In genomic region chr15:31488437-31489204, GRCh38 we compare ENCODE assay signal across 8 cellular contexts.
DNase-seq lines count a peak whose midpoint lies in the region; ATAC-seq and TF ChIP-seq lines count a peak whose summit lies in the region.

No MANE protein-coding gene starts in this region.

- peak; percentile 39 for ATAC-seq in GM21381 (IDR thresholded peaks at IDR 0.05; ENCODE audit: unreplicated experiment)
- peak; percentile 90 for ATAC-seq in body of pancreas
- no peak for ATAC-seq in GM21737 (IDR thresholded peaks at IDR 0.05; ENCODE audit: unreplicated experiment)

- no peak for TF ChIP-seq EP300 in sigmoid colon (IDR thresholded peaks at IDR 0.05)

- H3K27ac ChIP-seq in SJSA1 = 0 out of 2 replicates have a peak overlapping the region, but pooled peaks have one; percentile 17
- peak overlapping the region; percentile 6 to 43 (median 34) for H3K27ac ChIP-seq in body of pancreas
- no peak overlapping the region for H3K27ac ChIP-seq in hepatocyte
- peak overlapping the region in 3 of 4 donors; percentile 26 to 60 (median 45) for H3K27ac ChIP-seq in sigmoid colon

- H3K9me3 ChIP-seq in MG63 (peaks cover 14% of the 10 kb centered on the region), SJSA1 (replicated peaks) (0 out of 2 replicates have a peak, but pooled peaks cover 5% of the 10 kb centered on the region), body of pancreas (no peaks in the 10 kb centered on the region), hepatocyte (ENCODE audit: low read depth) (peaks cover 5% of the 10 kb centered on the region), sigmoid colon (peaks cover 0 to 4% (median 0%) of the 10 kb centered on the region in 4 donors)

- no peaks in the 10 kb centered on the region for H3K79me2 ChIP-seq in hepatocyte

- intact Hi-C loops in body of pancreas (cut with DNase I) = loop anchor here (5.0 to 10.0 kb wide), 2 partner anchors 84 to 276 kb away; no protein-coding TSS in a partner anchor
- intact Hi-C loops in sigmoid colon (cut with DNase I) = loop anchor here (1.0 to 5.0 kb wide), 5 partner anchors 122 to 496 kb away; partner anchors contain the start of gene MTMR10

- H3K4me3 ChIP-seq in MG63 (no peak overlapping the region), SJSA1 (no peak overlapping the region), body of pancreas (no peak overlapping the region), hepatocyte (no peak overlapping the region), sigmoid colon (no peak overlapping the region)

- H3K4me2 ChIP-seq in hepatocyte = no peak overlapping the region

- peak; percentile 77 for DNase-seq in D341Med (ENCODE audit: low spot score)
- peak; percentile 95 for DNase-seq in MG63
- peak; percentile 72 to 87 for DNase-seq in SJSA1 (ENCODE audit: low read depth in 1 of 2, low spot score in 2 of 2)
- DNase-seq in body of pancreas = peak; percentile 60 to 83 (median 72)
- peak; percentile 87 for DNase-seq in hepatocyte (ENCODE audit: low spot score)
- DNase-seq in sigmoid colon = peak; percentile 87

- H4K20me1 ChIP-seq in hepatocyte (ENCODE audit: insufficient read depth, poor library complexity, severe bottlenecking) = no peaks in the 10 kb centered on the region

- 13 to 22% methylated on average over 5 to 7 of the region's 7 CpGs for WGBS in body of pancreas, 2 donors
- WGBS in hepatocyte (ENCODE audit: low lambda C conversion rate, missing lambda C conversion rate) = 45% methylated on average over 7 of the region's 7 CpGs
- 17 to 33% methylated on average over 7 of the region's 7 CpGs for WGBS in sigmoid colon, 2 donors

- H3K27me3 ChIP-seq in MG63 (no peaks in the 10 kb centered on the region), SJSA1 (replicated peaks) (no peaks in the 10 kb centered on the region), body of pancreas (no peaks in the 10 kb centered on the region), hepatocyte (peaks cover 19% of the 10 kb centered on the region), sigmoid colon (peaks cover 0 to 18% (median 5%) of the 10 kb centered on the region in 3 donors)

- H2AFZ ChIP-seq in hepatocyte = no peak overlapping the region

- no peak for TF ChIP-seq POLR2A in body of pancreas (IDR thresholded peaks at IDR 0.05)
- TF ChIP-seq POLR2A in sigmoid colon (IDR thresholded peaks at IDR 0.05) = no peak

- no peaks in the 10 kb centered on the region for H3K36me3 ChIP-seq in MG63
- H3K36me3 ChIP-seq in SJSA1 = no peaks in the 10 kb centered on the region
- no peaks in the 10 kb centered on the region for H3K36me3 ChIP-seq in body of pancreas (replicated peaks in 1 of 2; ENCODE audit: insufficient read depth in 1 of 2, low read depth in 2 of 2)
- H3K36me3 ChIP-seq in hepatocyte (replicated peaks; ENCODE audit: insufficient read depth, low read depth) = no peaks in the 10 kb centered on the region
- no peaks in the 10 kb centered on the region for H3K36me3 ChIP-seq in sigmoid colon

- peaks cover 19% of the 10 kb centered on the region for H3K4me1 ChIP-seq in SJSA1 (replicated peaks)
- H3K4me1 ChIP-seq in body of pancreas = peaks cover 29% of the 10 kb centered on the region
- H3K4me1 ChIP-seq in hepatocyte (ENCODE audit: insufficient read depth) = no peaks in the 10 kb centered on the region
- peaks cover 0 to 20% (median 16%) of the 10 kb centered on the region in 4 donors for H3K4me1 ChIP-seq in sigmoid colon

- TF ChIP-seq CTCF in body of pancreas (IDR thresholded peaks at IDR 0.05) (peak; percentile 85 to 99 (median 98)), hepatocyte (IDR thresholded peaks at IDR 0.05; ENCODE audit: poor library complexity) (peak; percentile 91), sigmoid colon (IDR thresholded peaks at IDR 0.05) (peak; percentile 77 to 95 (median 84))

- no peaks in the 10 kb centered on the region for H3K9me2 ChIP-seq in hepatocyte (replicated peaks; ENCODE audit: insufficient read depth)
